In genomic region chr3:186886202-186886820, GRCh38 we compare ENCODE assay signal across 19 cellular contexts. TPM values are rescaled to one million over a fixed set of nuclear protein-coding genes. Genes with fewer than 3 reads are reported as not detected.
"Had no signal": no experiment of that assay in that cellular context is flagged by ENCODE, and none has a peak within 500 bp of the region (broad histone marks: within the 10 kb centered on the region; RNA-seq: fewer than 3 reads in every experiment).

No MANE protein-coding gene starts in this region.

- DNase-seq: activated CD8-positive, alpha-beta T cell treated with anti-CD3 and anti-CD28 coated beads, Interleukin-2, amount 10 ng/mL, durations not matched to agents 7 days and 5 days; activated naive CD4-positive, alpha-beta T cell treated with anti-CD3 and anti-CD28 coated beads, Interleukin-2, amount 50 U/mL, for 16 hours; adrenal gland; body of pancreas; central memory CD4-positive, alpha-beta T cell; cortex of kidney; effector CD8-positive, alpha-beta T cell; left colon; mucosa of descending colon; naive thymus-derived CD8-positive, alpha-beta T cell; sigmoid colon; stimulated activated naive CD8-positive, alpha-beta T cell treated with anti-CD3 and anti-CD28 coated beads, Interleukin-15, Interleukin-2, amounts not matched to agents 100 U/mL and 50 U/mL, for 24 hours; upper lobe of left lung had no signal

- H3K36me3 Mint-ChIP-seq: naive thymus-derived CD8-positive, alpha-beta T cell had no signal

- ATAC-seq: activated CD4-positive, CD25-positive, alpha-beta regulatory T cell treated with anti-CD3 and anti-CD28 coated beads, Interleukin-2, amount 50 U/mL, for 24 hours; activated CD8-positive, alpha-beta T cell treated with anti-CD3 and anti-CD28 coated beads, Interleukin-2, amount 10 ng/mL, durations not matched to agents 7 days and 5 days; body of pancreas; left colon; mucosa of descending colon; naive thymus-derived CD8-positive, alpha-beta T cell; stimulated activated naive CD8-positive, alpha-beta T cell treated with anti-CD3 and anti-CD28 coated beads, Interleukin-15, Interleukin-2, amounts not matched to agents 100 U/mL and 50 U/mL, for 24 hours had no signal

- H3K9me3 ChIP-seq: adrenal gland, body of pancreas, mucosa of descending colon, prostate gland, sigmoid colon, suprapubic skin, upper lobe of left lung had no signal

- H3K9me3 Mint-ChIP-seq: naive thymus-derived CD8-positive, alpha-beta T cell had no signal

- H3K27me3 Mint-ChIP-seq: naive thymus-derived CD8-positive, alpha-beta T cell had no signal

- H3K4me3 Mint-ChIP-seq: activated CD8-positive, alpha-beta T cell treated with anti-CD3 and anti-CD28 coated beads, Interleukin-2, amount 10 ng/mL, durations not matched to agents 7 days and 5 days; naive thymus-derived CD8-positive, alpha-beta T cell had no signal

- H3K27me3 ChIP-seq: body of pancreas, sigmoid colon, suprapubic skin, upper lobe of left lung had no signal

- H3K27ac ChIP-seq: adrenal gland, body of pancreas, epithelial cell of prostate, prostate gland, sigmoid colon, suprapubic skin, upper lobe of left lung had no signal

- H3K4me1 ChIP-seq: adrenal gland, body of pancreas, prostate gland, sigmoid colon, suprapubic skin had no signal

- H3K4me3 ChIP-seq: adrenal gland, body of pancreas, lung, mucosa of descending colon, prostate gland, sigmoid colon, suprapubic skin, upper lobe of left lung had no signal

- H3K36me3 ChIP-seq: adrenal gland, prostate gland, sigmoid colon, suprapubic skin, upper lobe of left lung had no signal

- H3K27ac Mint-ChIP-seq: activated CD8-positive, alpha-beta T cell treated with anti-CD3 and anti-CD28 coated beads, Interleukin-2, amount 10 ng/mL, durations not matched to agents 7 days and 5 days had no signal

RNA-seq across cellular contexts. Expression of gene ADIPOQ, which starts 43.8 kb away (rescaled TPM):
- total RNA-seq: activated CD8-positive, alpha-beta T cell treated with anti-CD3 and anti-CD28 coated beads, Interleukin-2, amount 10 ng/mL, durations not matched to agents 7 days and 5 days; naive thymus-derived CD8-positive, alpha-beta T cell; prostate gland; T-helper 2 cell treated with Interferon-gamma antibody and Interleukin-4, amounts not matched to agents 100 ng/mL and 5 ng/mL, for 36 hours had no signal
- polyA plus RNA-seq: naive thymus-derived CD8-positive, alpha-beta T cell had no signal
